ENCODE assay signal across 9 cellular contexts in genomic region chr9:35563791-35564197, GRCh38. TPM values are rescaled to one million over a fixed set of nuclear protein-coding genes. Genes with fewer than 3 reads are reported as not detected.
DNase-seq lines count a peak whose midpoint lies in the region; ATAC-seq, FAIRE-seq and TF ChIP-seq lines count a peak whose summit lies in the region.
"Had no signal": no experiment of that assay in that cellular context is flagged by ENCODE, and none has a peak within 500 bp of the region (broad histone marks: within the 10 kb centered on the region; RNA-seq: fewer than 3 reads in every experiment).

No MANE protein-coding gene starts in this region.

- H3K9me3 ChIP-seq in OCI-LY7 (ENCODE audit: low read length) (no peaks in the 10 kb centered on the region), HepG2 (ENCODE audit: low read length) (no peaks in the 10 kb centered on the region), stomach (no peaks in the 10 kb centered on the region)

- intact Hi-C loops in OCI-LY7 (cut with micrococcal nuclease; ENCODE audit: unreplicated experiment) (no loop called here), HepG2 (cut with micrococcal nuclease; ENCODE audit: unreplicated experiment) (loop anchor here (5.0 kb wide), 1 partner anchor 34 kb away; no protein-coding TSS in a partner anchor), stomach (cut with DNase I; ENCODE audit: low total_unique reads) (loop anchor here (10.0 kb wide), 1 partner anchor 61 kb away; no protein-coding TSS in a partner anchor)

- in situ Hi-C loops in HepG2 (cut with HindIII; ENCODE audit: extremely low pct_ligation_motif_present, low pct_unique_long_range_greater_than_20kb): loop anchor here (5.0 kb wide), 1 partner anchor 34 kb away; no protein-coding TSS in a partner anchor

- peak overlapping the region; percentile 27 for H3K9ac ChIP-seq in HepG2 (ENCODE audit: insufficient read depth, low read depth, low read length)

- ATAC-seq in HepG2: peak; percentile 95
- ATAC-seq in GM21528 (IDR thresholded peaks at IDR 0.05; ENCODE audit: low FRiP score, unreplicated experiment): no peak
- no peak for ATAC-seq in activated CD4-positive, CD25-positive, alpha-beta regulatory T cell treated with anti-CD3 and anti-CD28 coated beads, Interleukin-2, amount 50 U/mL, for 24 hours

- no peak for TF ChIP-seq CTCF in OCI-LY7 (conservative IDR thresholded peaks at IDR 0.05; ENCODE audit: low read length)
- no peak for TF ChIP-seq CTCF in chondrocyte (IDR thresholded peaks at IDR 0.05)
- TF ChIP-seq CTCF in HepG2 (CRISPR knock-in tag; IDR thresholded peaks at IDR 0.05): peak; percentile 23; the same call in 1 of the 2 replicates
- no peak for TF ChIP-seq CTCF in stomach (IDR thresholded peaks at IDR 0.05)

- BruUV-seq in OCI-LY7 (replicated peaks; lab: Mats Ljungman, UMichigan): no TSS peak
- BruUV-seq in HepG2 (replicated peaks; lab: Mats Ljungman, UMichigan): no TSS peak

- TF ChIP-seq RAD21 in HepG2 (CRISPR knock-in tag; IDR thresholded peaks at IDR 0.05): no peak

- H3K4me3 ChIP-seq in OCI-LY7 (ENCODE audit: low read depth, low read length, poor library complexity, severe bottlenecking) (no peak overlapping the region), HepG2 (replicated peaks in 1 of 3; ENCODE audit: insufficient read depth in 1 of 3, low read depth in 2 of 3, low read length in 3 of 3) (peak overlapping the region in 2 of 3 experiments; percentile 11 to 53; a peak in 2 of 6 replicates), stomach (peak overlapping the region in 3 of 4 donors; percentile 16 to 27 (median 23))

- TF ChIP-seq POLR2A in HepG2 (IDR thresholded peaks at IDR 0.05; ENCODE audit: insufficient read depth in 1 of 2, low read depth in 2 of 2, low read length in 2 of 2) (no peak), stomach (IDR thresholded peaks at IDR 0.05) (no peak)

- no peaks in the 10 kb centered on the region for H3K36me3 ChIP-seq in OCI-LY7 (ENCODE audit: insufficient read depth, low read length)
- H3K36me3 ChIP-seq in HepG2 (replicated peaks in 1 of 2; ENCODE audit: control insufficient read depth in 1 of 2, insufficient read depth in 2 of 2, low read length in 2 of 2): no peaks in the 10 kb centered on the region; a peak in 2 of 5 replicates
- peaks cover 4 to 36% (median 33%) of the 10 kb centered on the region in 4 donors for H3K36me3 ChIP-seq in stomach

- H4K20me1 ChIP-seq in OCI-LY7 (ENCODE audit: insufficient read depth, low read length) (no peaks in the 10 kb centered on the region), HepG2 (ENCODE audit: insufficient read depth, low read length) (no peaks in the 10 kb centered on the region)

- peaks cover 42% of the 10 kb centered on the region for H3K4me1 Mint-ChIP-seq in chondrocyte (ENCODE audit: low read depth)

- H3K79me2 ChIP-seq in OCI-LY7 (ENCODE audit: insufficient read depth, low read depth, low read length) (no peaks in the 10 kb centered on the region), HepG2 (ENCODE audit: insufficient read depth, low read length) (no peaks in the 10 kb centered on the region)

- CTCF ChIA-PET in OCI-LY7 (lab: Charles Lee; ENCODE audit: unreplicated experiment) (no interaction called here), HepG2 (lab: Yijun Ruan, JAX; ENCODE audit: low intra/inter-chr PET ratio, low total read pairs) (no interaction called here)

- POLR2A ChIA-PET in OCI-LY7 (lab: Charles Lee) (interaction anchor here (0.6 kb wide), 1 partner anchor 791 kb away, joined by 3 read pairs; no protein-coding TSS in a partner anchor), HepG2 (lab: Yijun Ruan, JAX) (no interaction called here)

- no peaks in the 10 kb centered on the region for H3K9me3 Mint-ChIP-seq in chondrocyte (ENCODE audit: low read depth)

- no peak overlapping the region for H3K27ac ChIP-seq in OCI-LY7 (ENCODE audit: low read depth, low read length, poor library complexity, severe bottlenecking)
- H3K27ac ChIP-seq in HepG2 (ENCODE audit: extremely low read length, insufficient read depth, low read length): peak overlapping the region; percentile 17
- peak overlapping the region in 4 of 5 donors; percentile 35 to 76 (median 50) for H3K27ac ChIP-seq in stomach

- H3K36me3 Mint-ChIP-seq in chondrocyte (ENCODE audit: low read depth): peaks cover 9% of the 10 kb centered on the region

- H3K4me2 ChIP-seq in OCI-LY7 (ENCODE audit: low read length): peak overlapping the region; percentile 29; the same call in 1 of the 2 replicates
- H3K4me2 ChIP-seq in HepG2 (ENCODE audit: low read depth, low read length): peak overlapping the region; percentile 64

- no peaks in the 10 kb centered on the region for H3K27me3 Mint-ChIP-seq in chondrocyte (ENCODE audit: low read depth)

- peak; percentile 75 for FAIRE-seq in HepG2 (lab: Jason Lieb, UNC)

- H3K4me1 ChIP-seq in OCI-LY7 (ENCODE audit: insufficient read depth, low read length, poor library complexity, severe bottlenecking) (no peaks in the 10 kb centered on the region), HepG2 (ENCODE audit: insufficient read depth, low read length) (peaks cover 14% of the 10 kb centered on the region), stomach (peaks cover 14 to 28% (median 19%) of the 10 kb centered on the region in 4 donors)

- H3K27ac Mint-ChIP-seq in chondrocyte (ENCODE audit: unreplicated experiment): peak overlapping the region; percentile 92

- DNase-seq in OCI-LY7 (ENCODE audit: low spot score) (no peak), chondrocyte (ENCODE audit: low spot score) (no peak), HepG2 (ENCODE audit: low spot score) (peak; percentile 63), stomach (peak; percentile 60), DMS114 treated with DMSO at 0.1 percent for 48 hours (lab: John Stamatoyannopoulos, UW; ENCODE audit: unreplicated experiment) (no peak), HPDE6-E6E7 (ENCODE audit: extremely low spot score) (no peak)
- DNase-seq: glutamatergic neuron had no signal

- WGBS in HepG2 (ENCODE audit: low lambda C conversion rate): 26% methylated on average over 14 of the region's 14 CpGs
- WGBS in stomach, 5 donors: 22 to 52% (median 28%) methylated on average over 14 of the region's 14 CpGs

- no peak overlapping the region for H3K4me3 Mint-ChIP-seq in chondrocyte (ENCODE audit: unreplicated experiment)

- TF ChIP-seq EP300 in HepG2 (IDR thresholded peaks at IDR 0.05; ENCODE audit: low read depth in 2 of 2, low read length in 2 of 2) (no peak), HepG2 (CRISPR knock-in tag; IDR thresholded peaks at IDR 0.05; ENCODE audit: borderline replicate concordance) (no peak), stomach (IDR thresholded peaks at IDR 0.05) (no peak)

- H2AFZ ChIP-seq in OCI-LY7 (ENCODE audit: low read length): peak overlapping the region; percentile 6; the same call in 1 of the 2 replicates
- no peak overlapping the region for H2AFZ ChIP-seq in HepG2 (ENCODE audit: low read length)

- H3K27me3 ChIP-seq in HepG2 (ENCODE audit: control insufficient read depth in 1 of 2, insufficient read depth in 2 of 2, low read length in 2 of 2) (no peaks in the 10 kb centered on the region), stomach (no peaks in the 10 kb centered on the region)

- H3K9me2 ChIP-seq in OCI-LY7 (ENCODE audit: insufficient read depth, low read length): no peaks in the 10 kb centered on the region

RNA-seq across cellular contexts. Expression of gene TESK1, which starts 41.3 kb away (rescaled TPM):
- 15.0 and 18.3 TPM in 2 replicates for total RNA-seq in OCI-LY7 (2014; rRNA removed; shearing (Covaris generic))
- total RNA-seq in OCI-LY7 (2022) (36.9 and 42.2 TPM in 2 replicates), chondrocyte (50.7 to 54.7 TPM (median 54.3 TPM) in 3 replicates), HepG2 (2016; rRNA removed; fragmentation: Illumina TruSeq; extraction: Trizol) (3.1 and 7.3 TPM in 2 replicates), stomach (10 to 100 TPM; 11.9 to 56.8 (median 34.6) TPM)
- total RNA-seq in HepG2 (2016; cell fraction: cytosol; rRNA removed; fragmentation: Illumina TruSeq; extraction: Trizol; ENCODE audit: low read depth): 8.5 and 8.9 TPM in 2 replicates
- total RNA-seq in HepG2 (2016; cell fraction: insoluble cytoplasmic fraction; rRNA removed; fragmentation: Illumina TruSeq; extraction: Trizol): 3.0 and 7.7 TPM in 2 replicates
- total RNA-seq in HepG2 (2016; cell fraction: membrane; rRNA removed; fragmentation: Illumina TruSeq; extraction: Trizol): 12.5 and 13.0 TPM in 2 replicates
- 8.3 and 9.6 TPM in 2 replicates for total RNA-seq in HepG2 (2016; cell fraction: nucleus; rRNA removed; fragmentation: Illumina TruSeq; extraction: Trizol)
- polyA plus RNA-seq in HepG2 (2011; rRNA removed) (13.6 and 17.7 TPM in 2 replicates), stomach (10 to 100 TPM; 25.7 to 33.9 (median 28.4) TPM)
- polyA plus RNA-seq in HepG2 (2011; cell fraction: cytosol; rRNA removed): 7.5 and 8.6 TPM in 2 replicates
- 84.3 and 90.2 TPM in 2 replicates for polyA plus RNA-seq in HepG2 (2011; cell fraction: nucleus; rRNA removed)
- polyA plus RNA-seq in HepG2 (2012): 16.5 and 24.7 TPM in 2 replicates
- polyA plus RNA-seq in HepG2 (2016; cell fraction: cytosol; fragmentation: Illumina TruSeq; extraction: Trizol; ENCODE audit: low read depth): 12.4 and 13.5 TPM in 2 replicates
- 7.5 and 8.7 TPM in 2 replicates for polyA plus RNA-seq in HepG2 (2016; cell fraction: insoluble cytoplasmic fraction; fragmentation: Illumina TruSeq; extraction: Trizol; ENCODE audit: low read depth)
- 19.0 and 21.4 TPM in 2 replicates for polyA plus RNA-seq in HepG2 (2016; cell fraction: membrane; fragmentation: Illumina TruSeq; extraction: Trizol; ENCODE audit: low read depth)
- 34.7 and 41.3 TPM in 2 replicates for polyA plus RNA-seq in HepG2 (2016; cell fraction: nucleus; fragmentation: Illumina TruSeq; extraction: Trizol; ENCODE audit: insufficient read depth, low read depth)
- polyA minus RNA-seq in HepG2 (2011; rRNA and poly(A)+ RNA removed; ENCODE audit: low replicate concordance): 11.7 and 13.6 TPM in 2 replicates
- 4.0 and 5.1 TPM in 2 replicates for polyA minus RNA-seq in HepG2 (2011; cell fraction: cytosol; rRNA and poly(A)+ RNA removed)
- polyA minus RNA-seq in HepG2 (2011; cell fraction: nucleus; rRNA and poly(A)+ RNA removed): 20.6 and 20.9 TPM in 2 replicates

RNA-seq across cellular contexts. Expression of gene CD72, which starts 54.4 kb away (rescaled TPM):
- 91.4 and 107 TPM in 2 replicates for total RNA-seq in OCI-LY7 (2014; rRNA removed; shearing (Covaris generic))
- total RNA-seq in OCI-LY7 (2022): 63.0 and 67.6 TPM in 2 replicates
- total RNA-seq in chondrocyte: 0.51 to 1.1 TPM (median 1.1 TPM) in 3 replicates
- 0.18 TPM in 1 of 2 replicates, not detected in the other for total RNA-seq in HepG2 (2016; rRNA removed; fragmentation: Illumina TruSeq; extraction: Trizol)
- not detected in 2 replicates for total RNA-seq in HepG2 (2016; cell fraction: cytosol; rRNA removed; fragmentation: Illumina TruSeq; extraction: Trizol; ENCODE audit: low read depth)
- total RNA-seq in HepG2 (2016; cell fraction: insoluble cytoplasmic fraction; rRNA removed; fragmentation: Illumina TruSeq; extraction: Trizol): 0.17 TPM in 1 of 2 replicates, not detected in the other
- not detected in 2 replicates for total RNA-seq in HepG2 (2016; cell fraction: membrane; rRNA removed; fragmentation: Illumina TruSeq; extraction: Trizol)
- total RNA-seq in HepG2 (2016; cell fraction: nucleus; rRNA removed; fragmentation: Illumina TruSeq; extraction: Trizol): 1.0 TPM in 1 of 2 replicates, not detected in the other
- 0.82 and 1.1 TPM in 2 replicates for polyA plus RNA-seq in HepG2 (2011; rRNA removed)
- 0.19 and 0.32 TPM in 2 replicates for polyA plus RNA-seq in HepG2 (2011; cell fraction: cytosol; rRNA removed)
- polyA plus RNA-seq in HepG2 (2011; cell fraction: nucleus; rRNA removed): 2.3 and 3.2 TPM in 2 replicates
- 0.19 and 0.71 TPM in 2 replicates for polyA plus RNA-seq in HepG2 (2012)
- not detected in 2 replicates for polyA plus RNA-seq in HepG2 (2016; cell fraction: cytosol; fragmentation: Illumina TruSeq; extraction: Trizol; ENCODE audit: low read depth)
- not detected in 2 replicates for polyA plus RNA-seq in HepG2 (2016; cell fraction: insoluble cytoplasmic fraction; fragmentation: Illumina TruSeq; extraction: Trizol; ENCODE audit: low read depth)
- polyA plus RNA-seq in HepG2 (2016; cell fraction: membrane; fragmentation: Illumina TruSeq; extraction: Trizol; ENCODE audit: low read depth): not detected in 2 replicates
- polyA plus RNA-seq in HepG2 (2016; cell fraction: nucleus; fragmentation: Illumina TruSeq; extraction: Trizol; ENCODE audit: insufficient read depth, low read depth): 0.67 TPM in 1 of 2 replicates, not detected in the other
- 0.23 and 0.64 TPM in 2 replicates for polyA minus RNA-seq in HepG2 (2011; rRNA and poly(A)+ RNA removed; ENCODE audit: low replicate concordance)
- not detected in 2 replicates for polyA minus RNA-seq in HepG2 (2011; cell fraction: cytosol; rRNA and poly(A)+ RNA removed)
- polyA minus RNA-seq in HepG2 (2011; cell fraction: nucleus; rRNA and poly(A)+ RNA removed): 1.7 and 2.4 TPM in 2 replicates
- 10 to 100 TPM in 1 of 5 donors, 1 to 10 TPM in 1, not detected in 3; 3.1 to 18.7 TPM for total RNA-seq in stomach
- 1 to 10 TPM in 2 of 3 donors, under 1 TPM in 1; 0.61 to 2.8 (median 1.1) TPM for polyA plus RNA-seq in stomach

Comparison
In these comparisons a context has a peak if more than half of its experiments do, and no peak if none do; other contexts are left out.
1. DNase-seq: peak in HepG2 (single experiment) and stomach (single experiment); none in OCI-LY7 (single experiment), chondrocyte (single experiment), DMS114 treated with DMSO at 0.1 percent for 48 hours (single experiment) and HPDE6-E6E7 (single experiment).